Comparison of ENCODE assay signal across 10 cellular contexts in the genomic region with DNA sequence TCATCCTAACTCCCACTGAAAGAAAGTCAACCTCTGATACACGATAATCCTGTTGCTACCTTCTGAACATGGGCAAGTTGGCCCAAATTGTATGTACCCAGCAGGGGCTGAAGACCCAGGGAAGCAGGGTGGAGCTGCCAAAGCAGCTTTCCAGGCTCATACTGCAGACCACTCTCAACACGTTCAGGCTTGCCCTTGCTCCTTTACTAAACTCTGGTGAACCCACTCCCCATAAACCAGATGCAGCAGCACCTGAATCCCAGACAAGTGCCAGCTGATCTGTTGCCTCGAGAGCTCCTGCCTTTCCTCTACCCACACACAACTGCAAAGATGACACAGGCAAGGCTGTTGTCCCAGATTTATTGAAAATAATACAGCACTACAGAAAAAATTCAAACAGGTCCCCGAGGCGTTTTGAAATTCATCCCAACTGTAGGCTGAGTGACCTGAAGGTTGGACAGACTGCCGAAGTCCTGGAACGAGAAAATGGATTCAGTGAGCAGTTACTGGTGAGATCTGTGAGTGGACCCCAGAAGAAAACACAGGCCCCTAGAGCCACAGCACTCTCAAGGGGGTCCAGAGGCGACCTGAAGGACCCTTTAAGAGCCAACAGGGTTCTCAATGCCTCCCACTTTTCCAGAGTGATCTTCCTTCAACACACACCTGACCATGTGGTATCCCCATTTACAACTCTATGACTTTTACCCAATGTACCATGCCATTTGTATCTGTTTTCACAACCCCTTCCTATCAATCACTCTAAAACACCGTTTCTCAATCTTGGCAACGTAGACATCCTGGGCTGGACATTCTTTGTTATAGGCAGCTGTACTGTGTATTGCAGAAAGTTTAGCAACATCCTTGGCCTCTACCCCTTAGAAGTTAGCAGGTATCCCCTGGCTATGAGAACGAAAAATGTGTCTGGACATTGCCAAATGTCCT. TPM values are rescaled to one million over a fixed set of nuclear protein-coding genes. Genes with fewer than 3 reads are reported as not detected.
DNase-seq lines count a peak whose midpoint lies in the region; ATAC-seq and TF ChIP-seq lines count a peak whose summit lies in the region.
"Had no signal": no experiment of that assay in that cellular context is flagged by ENCODE, and none has a peak within 500 bp of the region (broad histone marks: within the 10 kb centered on the region; RNA-seq: fewer than 3 reads in every experiment).

No MANE protein-coding gene starts in this region.

- H3K4me1 ChIP-seq in Peyer's patch, result peaks cover 0 to 24% (median 5%) of the 10 kb centered on the region in 4 donors

- peak overlapping the region; percentile 96 for H3K27ac Mint-ChIP-seq in stimulated activated naive CD8-positive, alpha-beta T cell treated with anti-CD3 and anti-CD28 coated beads, Interleukin-15, Interleukin-2, amounts not matched to agents 100 ng/mL and 50 ng/mL, for 24 hours
- H3K27ac Mint-ChIP-seq in activated B cell treated with CpG ODN at 0.5 μM for 24 hours (peak overlapping the region; percentile 41), glutamatergic neuron (ENCODE audit: unreplicated experiment) (no peak overlapping the region)

- H3K4me3 ChIP-seq in Peyer's patch, result no peak overlapping the region

- CTCF ChIA-PET in activated B cell treated with CpG ODN at 0.5 μM for 24 hours (lab: Charles Lee), result interaction anchor here (1.0 to 1.1 kb wide), 3 partner anchors 463 to 466 kb away, joined by 3 to 6 read pairs (median 4); no protein-coding TSS in a partner anchor

- DNase-seq in stimulated activated naive CD8-positive, alpha-beta T cell treated with anti-CD3 and anti-CD28 coated beads, Interleukin-15, Interleukin-2, amounts not matched to agents 100 U/mL and 50 U/mL, for 24 hours, result no peak
- DNase-seq in activated B cell treated with CpG ODN at 0.5 μM for 24 hours (no peak), glutamatergic neuron (no peak), Peyer's patch (no peak), NCI-H82 (lab: John Stamatoyannopoulos, UW) (no peak), HuH-7.5 (ENCODE audit: low spot score) (no peak), CD1c-positive myeloid dendritic cell (ENCODE audit: extremely low spot score) (no peak)
- DNase-seq: aorta, NCI-H1417 treated with DMSO at 0.1 percent for 48 hours had no signal

- H3K27me3 ChIP-seq in Peyer's patch, result no peaks in the 10 kb centered on the region

- H3K27me3 Mint-ChIP-seq in stimulated activated naive CD8-positive, alpha-beta T cell treated with anti-CD3 and anti-CD28 coated beads, Interleukin-15, Interleukin-2, amounts not matched to agents 100 ng/mL and 50 ng/mL, for 24 hours, result no peaks in the 10 kb centered on the region
- no peaks in the 10 kb centered on the region for H3K27me3 Mint-ChIP-seq in activated B cell treated with CpG ODN at 0.5 μM for 24 hours
- H3K27me3 Mint-ChIP-seq in glutamatergic neuron (ENCODE audit: unreplicated experiment), result peaks cover 5% of the 10 kb centered on the region

- H3K4me1 Mint-ChIP-seq in stimulated activated naive CD8-positive, alpha-beta T cell treated with anti-CD3 and anti-CD28 coated beads, Interleukin-15, Interleukin-2, amounts not matched to agents 100 ng/mL and 50 ng/mL, for 24 hours (ENCODE audit: low read depth), result peaks cover 35% of the 10 kb centered on the region
- H3K4me1 Mint-ChIP-seq in activated B cell treated with CpG ODN at 0.5 μM for 24 hours, result peaks cover 34% of the 10 kb centered on the region
- peaks cover 3% of the 10 kb centered on the region for H3K4me1 Mint-ChIP-seq in glutamatergic neuron (ENCODE audit: low read depth, unreplicated experiment)

- H3K4me3 Mint-ChIP-seq in stimulated activated naive CD8-positive, alpha-beta T cell treated with anti-CD3 and anti-CD28 coated beads, Interleukin-15, Interleukin-2, amounts not matched to agents 100 ng/mL and 50 ng/mL, for 24 hours, result peak overlapping the region; percentile 97
- H3K4me3 Mint-ChIP-seq in activated B cell treated with CpG ODN at 0.5 μM for 24 hours (no peak overlapping the region), glutamatergic neuron (ENCODE audit: unreplicated experiment) (peak overlapping the region; percentile 52)

- peaks cover 75% of the 10 kb centered on the region for H3K36me3 Mint-ChIP-seq in stimulated activated naive CD8-positive, alpha-beta T cell treated with anti-CD3 and anti-CD28 coated beads, Interleukin-15, Interleukin-2, amounts not matched to agents 100 ng/mL and 50 ng/mL, for 24 hours (ENCODE audit: low read depth)
- H3K36me3 Mint-ChIP-seq in activated B cell treated with CpG ODN at 0.5 μM for 24 hours (ENCODE audit: low read depth) (peaks cover 74% of the 10 kb centered on the region), glutamatergic neuron (ENCODE audit: unreplicated experiment) (no peaks in the 10 kb centered on the region)

- POLR2A ChIA-PET in activated B cell treated with CpG ODN at 0.5 μM for 24 hours (lab: Charles Lee), result interaction anchor here (1.1 to 1.7 kb wide), 2 partner anchors 475 to 528 kb away, joined by 3 to 5 read pairs; partner anchors contain the start of gene C15orf40

- no peaks in the 10 kb centered on the region for H3K9me3 Mint-ChIP-seq in stimulated activated naive CD8-positive, alpha-beta T cell treated with anti-CD3 and anti-CD28 coated beads, Interleukin-15, Interleukin-2, amounts not matched to agents 100 ng/mL and 50 ng/mL, for 24 hours
- peaks cover 4% of the 10 kb centered on the region for H3K9me3 Mint-ChIP-seq in activated B cell treated with CpG ODN at 0.5 μM for 24 hours
- H3K9me3 Mint-ChIP-seq in glutamatergic neuron (ENCODE audit: unreplicated experiment), result peaks cover 11% of the 10 kb centered on the region

- no peak for ATAC-seq in stimulated activated naive CD8-positive, alpha-beta T cell treated with anti-CD3 and anti-CD28 coated beads, Interleukin-15, Interleukin-2, amounts not matched to agents 100 U/mL and 50 U/mL, for 24 hours
- no peak for ATAC-seq in activated B cell treated with CpG ODN at 0.5 μM for 24 hours (ENCODE audit: low read depth)

- H3K9me3 ChIP-seq in Peyer's patch, result no peaks in the 10 kb centered on the region

- TF ChIP-seq CTCF in activated B cell treated with CpG ODN at 0.5 μM for 24 hours (IDR thresholded peaks at IDR 0.05) (no peak), glutamatergic neuron (IDR thresholded peaks at IDR 0.05; ENCODE audit: partially characterized antibody, unreplicated experiment) (no peak), Peyer's patch (IDR thresholded peaks at IDR 0.05) (no peak)

- intact Hi-C loops in activated B cell treated with CpG ODN at 0.5 μM for 24 hours (cut with micrococcal nuclease), result no loop called here

- H3K27ac ChIP-seq in Peyer's patch, result no peak overlapping the region

- no peak for TF ChIP-seq POLR2A in Peyer's patch (IDR thresholded peaks at IDR 0.05)

- peaks cover 0 to 57% (median 0%) of the 10 kb centered on the region in 3 donors for H3K36me3 ChIP-seq in Peyer's patch

RNA-seq across cellular contexts. Expression of gene RPS17, which starts 3.6 kb away (rescaled TPM):
- total RNA-seq in activated B cell treated with CpG ODN at 0.5 μM for 24 hours (3,227 and 3,822 TPM in 2 replicates), glutamatergic neuron (ENCODE audit: unreplicated experiment) (874 TPM), Peyer's patch (1,000 to 10,000 TPM in 1 of 4 donors, 100 to 1,000 TPM in 3; 237 to 1,533 (median 677) TPM)
